Comparison of ENCODE assay signal across 1 cellular context in genomic region chr11:88308576-88308975, GRCh38.
TF ChIP-seq lines count a peak whose summit lies in the region.

No MANE protein-coding gene starts in this region.

TF ChIP-seq in WTC11, 78 proteins besides CTCF, POLR2A, EP300 and RAD21 (continued from another document):
- TF ChIP-seq ZNF281 (CRISPR knock-in tag; IDR thresholded peaks at IDR 0.05) (0 out of 2 replicates have a peak, but pooled peaks have one; percentile 32), TEAD1 (CRISPR knock-in tag; IDR thresholded peaks at IDR 0.05) (peak; percentile 73; the same call in 1 of the 2 replicates), FOXK1 (CRISPR knock-in tag; IDR thresholded peaks at IDR 0.05) (0 out of 2 replicates have a peak, but pooled peaks have one; percentile 47), SP1 (CRISPR knock-in tag; conservative IDR thresholded peaks at IDR 0.05) (0 out of 2 replicates have a peak, but pooled peaks have one; percentile 25)
TF ChIP-seq in WTC11: peak in this region for 7.
